In genomic region chr14:49551569-49551968, GRCh38 we compare ENCODE assay signal across 38 cellular contexts.
"Had no signal": no experiment of that assay in that cellular context is flagged by ENCODE, and none has a peak within 500 bp of the region (broad histone marks: within the 10 kb centered on the region; RNA-seq: fewer than 3 reads in every experiment).

No MANE protein-coding gene starts in this region.

- H3K27ac Mint-ChIP-seq: activated CD4-positive, alpha-beta memory T cell treated with anti-CD3 and anti-CD28 coated beads, Interleukin-2, amount 10 ng/mL, durations not matched to agents 7 days and 5 days; activated CD4-positive, alpha-beta T cell treated with anti-CD3 and anti-CD28 coated beads for 36 hours; activated CD4-positive, alpha-beta T cell treated with anti-CD3 and anti-CD28 coated beads, Interleukin-2, amount 10 ng/mL, durations not matched to agents 7 days and 5 days; activated CD8-positive, alpha-beta memory T cell treated with anti-CD3 and anti-CD28 coated beads, Interleukin-2, amount 10 ng/mL, durations not matched to agents 7 days and 5 days; activated CD8-positive, alpha-beta T cell treated with anti-CD3 and anti-CD28 coated beads, Interleukin-2, amount 10 ng/mL, durations not matched to agents 7 days and 5 days; activated naive CD4-positive, alpha-beta T cell treated with anti-CD3 and anti-CD28 coated beads, Interleukin-2, amount 10 ng/mL, durations not matched to agents 7 days and 5 days; activated naive CD4-positive, alpha-beta T cell treated with anti-CD3 and anti-CD28 coated beads, Interleukin-2, amount 50 U/mL, for 72 hours; activated naive CD8-positive, alpha-beta T cell treated with anti-CD3 and anti-CD28 coated beads for 36 hours; activated T-cell treated with anti-CD3 and anti-CD28 coated beads, Interleukin-2, amount 50 U/mL, for 24 hours; activated T-helper 2 cell treated with anti-CD3 and anti-CD28 coated beads, Interferon-gamma antibody, Interleukin-2, Interleukin-4, amounts not matched to agents 10 μg/mL and 5 μg/mL and 100 μg/mL, durations not matched to agents 14 hours and 24 hours and 36 hours; brain; T-helper 1 cell treated with Interleukin-12 subunit alpha and Interleukin-12 subunit beta and Interleukin-4 antibody, amounts not matched to agents 30 μg/mL and 1 μg/mL, for 36 hours; T-helper 2 cell treated with Interferon-gamma antibody and Interleukin-4, amounts not matched to agents 5 μg/mL and 100 μg/mL, for 36 hours had no signal

- H3K9me3 ChIP-seq: adrenal gland had no signal

- H3K36me3 ChIP-seq: adrenal gland, cardiac muscle cell had no signal

- FAIRE-seq: astrocyte, bronchial epithelial cell, TTC549 had no signal

- ATAC-seq: activated CD4-positive, alpha-beta T cell treated with anti-CD3 and anti-CD28 coated beads for 36 hours; activated CD4-positive, CD25-positive, alpha-beta regulatory T cell treated with anti-CD3 and anti-CD28 coated beads, Interleukin-2, amount 50 U/mL, for 24 hours; activated CD8-positive, alpha-beta memory T cell treated with anti-CD3 and anti-CD28 coated beads, Interleukin-2, amount 10 ng/mL, durations not matched to agents 7 days and 5 days; activated CD8-positive, alpha-beta T cell treated with anti-CD3 and anti-CD28 coated beads, Interleukin-2, amount 10 ng/mL, durations not matched to agents 7 days and 5 days; activated naive CD4-positive, alpha-beta T cell treated with anti-CD3 and anti-CD28 coated beads, Interleukin-2, amount 50 U/mL, for 72 hours had no signal

- H3K4me1 Mint-ChIP-seq: activated CD4-positive, alpha-beta memory T cell treated with anti-CD3 and anti-CD28 coated beads, Interleukin-2, amount 10 ng/mL, durations not matched to agents 7 days and 5 days; activated CD4-positive, alpha-beta T cell treated with anti-CD3 and anti-CD28 coated beads for 36 hours; activated CD4-positive, alpha-beta T cell treated with anti-CD3 and anti-CD28 coated beads, Interleukin-2, amount 10 ng/mL, durations not matched to agents 7 days and 5 days; activated CD8-positive, alpha-beta memory T cell treated with anti-CD3 and anti-CD28 coated beads, Interleukin-2, amount 10 ng/mL, durations not matched to agents 7 days and 5 days; activated naive CD4-positive, alpha-beta T cell treated with anti-CD3 and anti-CD28 coated beads, Interleukin-2, amount 10 ng/mL, durations not matched to agents 7 days and 5 days; activated naive CD8-positive, alpha-beta T cell treated with anti-CD3 and anti-CD28 coated beads for 36 hours; central memory CD8-positive, alpha-beta T cell had no signal

- H3K27me3 Mint-ChIP-seq: activated CD4-positive, alpha-beta memory T cell treated with anti-CD3 and anti-CD28 coated beads, Interleukin-2, amount 10 ng/mL, durations not matched to agents 7 days and 5 days; activated CD4-positive, alpha-beta T cell treated with anti-CD3 and anti-CD28 coated beads for 36 hours; activated naive CD8-positive, alpha-beta T cell treated with anti-CD3 and anti-CD28 coated beads for 36 hours; activated T-cell treated with anti-CD3 and anti-CD28 coated beads, Interleukin-2, amount 50 U/mL, for 24 hours; brain had no signal

- H3K36me3 Mint-ChIP-seq: activated CD8-positive, alpha-beta memory T cell treated with anti-CD3 and anti-CD28 coated beads, Interleukin-2, amount 10 ng/mL, durations not matched to agents 7 days and 5 days; activated naive CD4-positive, alpha-beta T cell treated with anti-CD3 and anti-CD28 coated beads, Interleukin-2, amount 10 ng/mL, durations not matched to agents 7 days and 5 days; activated naive CD4-positive, alpha-beta T cell treated with anti-CD3 and anti-CD28 coated beads, Interleukin-2, amount 50 U/mL, for 72 hours; activated naive CD8-positive, alpha-beta T cell treated with anti-CD3 and anti-CD28 coated beads for 36 hours; brain had no signal

- DNase-seq: activated CD4-positive, alpha-beta memory T cell treated with anti-CD3 and anti-CD28 coated beads, Interleukin-2, amount 10 ng/mL, durations not matched to agents 7 days and 5 days; activated CD4-positive, alpha-beta T cell treated with anti-CD3 and anti-CD28 coated beads for 1 hour; activated CD4-positive, alpha-beta T cell treated with anti-CD3 and anti-CD28 coated beads for 36 hours; activated CD4-positive, alpha-beta T cell treated with anti-CD3 and anti-CD28 coated beads for 48 hours; activated CD4-positive, alpha-beta T cell treated with anti-CD3 and anti-CD28 coated beads, Interleukin-2, amount 10 ng/mL, durations not matched to agents 7 days and 5 days; activated CD4-positive, alpha-beta T cell treated with anti-CD3 and anti-CD28 coated beads, Interleukin-2, amount 50 U/mL, for 48 hours; activated CD4-positive, CD25-positive, alpha-beta regulatory T cell; activated CD8-positive, alpha-beta memory T cell treated with anti-CD3 and anti-CD28 coated beads for 24 hours; activated CD8-positive, alpha-beta memory T cell treated with anti-CD3 and anti-CD28 coated beads, Interleukin-2, amount 10 ng/mL, durations not matched to agents 7 days and 5 days; activated CD8-positive, alpha-beta memory T cell treated with anti-CD3 and anti-CD28 coated beads, Interleukin-2, amount 50 U/mL, for 48 hours; activated CD8-positive, alpha-beta T cell treated with anti-CD3 and anti-CD28 coated beads, Interleukin-2, amount 10 ng/mL, durations not matched to agents 7 days and 5 days; activated effector memory CD4-positive, alpha-beta T cell treated with Interleukin-2 at 50 U/mL for 16 hours; activated gamma-delta T cell; activated naive CD4-positive, alpha-beta T cell treated with anti-CD3 and anti-CD28 coated beads, Interleukin-2, amount 10 ng/mL, durations not matched to agents 7 days and 5 days; activated naive CD4-positive, alpha-beta T cell treated with Interleukin-2 at 50 U/mL for 16 hours; activated naive CD8-positive, alpha-beta T cell treated with anti-CD3 and anti-CD28 coated beads for 36 hours; activated T-cell treated with anti-CD3 and anti-CD28 coated beads, Interleukin-2, amount 50 U/mL, for 24 hours; activated T-cell treated with anti-CD3 and anti-CD28 coated beads, Interleukin-2, amount 50 U/mL, for 48 hours; adrenal gland; amniotic stem cell; aorta; caudate nucleus; cerebellar nuclear complex; T-helper 1 cell; T-helper 2 cell; T-helper 9 cell had no signal

- H3K27me3 ChIP-seq: adrenal gland, cardiac muscle cell had no signal

- H3K4me3 ChIP-seq: adrenal gland, cardiac muscle cell had no signal

- H3K4me1 ChIP-seq: adrenal gland had no signal

- H3K27ac ChIP-seq: adrenal gland, cardiac muscle cell, VCaP had no signal

- H3K9me3 Mint-ChIP-seq: activated CD4-positive, alpha-beta memory T cell treated with anti-CD3 and anti-CD28 coated beads, Interleukin-2, amount 10 ng/mL, durations not matched to agents 7 days and 5 days; activated CD4-positive, alpha-beta T cell treated with anti-CD3 and anti-CD28 coated beads, Interleukin-2, amount 10 ng/mL, durations not matched to agents 7 days and 5 days; activated naive CD4-positive, alpha-beta T cell treated with anti-CD3 and anti-CD28 coated beads, Interleukin-2, amount 10 ng/mL, durations not matched to agents 7 days and 5 days; activated naive CD4-positive, alpha-beta T cell treated with anti-CD3 and anti-CD28 coated beads, Interleukin-2, amount 50 U/mL, for 72 hours; activated naive CD8-positive, alpha-beta T cell treated with anti-CD3 and anti-CD28 coated beads for 36 hours; activated T-cell treated with anti-CD3 and anti-CD28 coated beads, Interleukin-2, amount 50 U/mL, for 24 hours; activated T-helper 2 cell treated with anti-CD3 and anti-CD28 coated beads, Interferon-gamma antibody, Interleukin-2, Interleukin-4, amounts not matched to agents 10 μg/mL and 5 μg/mL and 100 μg/mL, durations not matched to agents 14 hours and 24 hours and 36 hours; brain; central memory CD8-positive, alpha-beta T cell; T-helper 1 cell treated with Interleukin-12 subunit alpha and Interleukin-12 subunit beta and Interleukin-4 antibody, amounts not matched to agents 30 μg/mL and 1 μg/mL, for 36 hours; T-helper 2 cell treated with Interferon-gamma antibody and Interleukin-4, amounts not matched to agents 5 μg/mL and 100 μg/mL, for 36 hours had no signal

- H3K4me3 Mint-ChIP-seq: activated CD4-positive, alpha-beta memory T cell treated with anti-CD3 and anti-CD28 coated beads, Interleukin-2, amount 10 ng/mL, durations not matched to agents 7 days and 5 days; activated CD4-positive, alpha-beta T cell treated with anti-CD3 and anti-CD28 coated beads for 36 hours; activated CD4-positive, alpha-beta T cell treated with anti-CD3 and anti-CD28 coated beads, Interleukin-2, amount 10 ng/mL, durations not matched to agents 7 days and 5 days; activated CD8-positive, alpha-beta memory T cell treated with anti-CD3 and anti-CD28 coated beads, Interleukin-2, amount 10 ng/mL, durations not matched to agents 7 days and 5 days; activated CD8-positive, alpha-beta T cell treated with anti-CD3 and anti-CD28 coated beads, Interleukin-2, amount 10 ng/mL, durations not matched to agents 7 days and 5 days; activated naive CD4-positive, alpha-beta T cell treated with anti-CD3 and anti-CD28 coated beads, Interleukin-2, amount 10 ng/mL, durations not matched to agents 7 days and 5 days; activated naive CD8-positive, alpha-beta T cell treated with anti-CD3 and anti-CD28 coated beads for 36 hours; activated T-cell treated with anti-CD3 and anti-CD28 coated beads, Interleukin-2, amount 50 U/mL, for 24 hours; brain; central memory CD8-positive, alpha-beta T cell; T-helper 1 cell treated with Interleukin-12 subunit alpha and Interleukin-12 subunit beta and Interleukin-4 antibody, amounts not matched to agents 30 μg/mL and 1 μg/mL, for 36 hours; T-helper 2 cell treated with Interferon-gamma antibody and Interleukin-4, amounts not matched to agents 5 μg/mL and 100 μg/mL, for 36 hours had no signal
